ENCODE assay signal across 1 cellular context in genomic region chr11:66562275-66562674, GRCh38.
TF ChIP-seq lines count a peak whose summit lies in the region.

No MANE protein-coding gene starts in this region.

TF ChIP-seq in K562, 482 proteins besides CTCF, POLR2A, EP300 and RAD21:
- no peak for TF ChIP-seq CBFA2T3 (IDR thresholded peaks at IDR 0.05)
- no peak for TF ChIP-seq RBM34 (IDR thresholded peaks at IDR 0.05; ENCODE audit: borderline replicate concordance, insufficient read depth, low read length)
- TF ChIP-seq E2F6 (IDR thresholded peaks at IDR 0.05; ENCODE audit: borderline replicate concordance in 1 of 2, extremely low read depth in 1 of 2, insufficient read depth in 1 of 2, insufficient read length in 1 of 2, low read depth in 1 of 2, low read length in 1 of 2, poor library complexity in 1 of 2, severe bottlenecking in 1 of 2), result no peak
